Comparison of ENCODE assay signal across 24 cellular contexts in genomic region chr20:60579941-60580515, GRCh38.
"Had no signal": no experiment of that assay in that cellular context is flagged by ENCODE, and none has a peak within 500 bp of the region (broad histone marks: within the 10 kb centered on the region; RNA-seq: fewer than 3 reads in every experiment).

No MANE protein-coding gene starts in this region.

- H3K9me3 ChIP-seq: gastroesophageal sphincter, left ventricle myocardium inferior, right lobe of liver, transverse colon, uterus had no signal

- H3K4me3 ChIP-seq: gastroesophageal sphincter, left ventricle myocardium inferior, neural progenitor cell, right lobe of liver, skin epidermis, transverse colon, uterus had no signal

- H3K27ac Mint-ChIP-seq: activated naive CD8-positive, alpha-beta T cell treated with anti-CD3 and anti-CD28 coated beads for 36 hours; immature natural killer cell; neural progenitor cell; T-helper 1 cell treated with Interleukin-12 subunit alpha and Interleukin-12 subunit beta and Interleukin-4 antibody, amounts not matched to agents 30 μg/mL and 1 μg/mL, for 36 hours had no signal

- H3K27ac ChIP-seq: epithelial cell of prostate, gastroesophageal sphincter, left ventricle myocardium inferior, neural progenitor cell, right lobe of liver, skin epidermis, transverse colon, uterus had no signal

- H3K9me3 Mint-ChIP-seq: activated naive CD8-positive, alpha-beta T cell treated with anti-CD3 and anti-CD28 coated beads for 36 hours; immature natural killer cell; T-helper 1 cell treated with Interleukin-12 subunit alpha and Interleukin-12 subunit beta and Interleukin-4 antibody, amounts not matched to agents 30 μg/mL and 1 μg/mL, for 36 hours had no signal

- H3K4me1 Mint-ChIP-seq: activated naive CD8-positive, alpha-beta T cell treated with anti-CD3 and anti-CD28 coated beads for 36 hours; immature natural killer cell had no signal

- H3K4me3 Mint-ChIP-seq: activated naive CD8-positive, alpha-beta T cell treated with anti-CD3 and anti-CD28 coated beads for 36 hours; immature natural killer cell; neural progenitor cell; T-helper 1 cell treated with Interleukin-12 subunit alpha and Interleukin-12 subunit beta and Interleukin-4 antibody, amounts not matched to agents 30 μg/mL and 1 μg/mL, for 36 hours had no signal

- H3K36me3 Mint-ChIP-seq: activated naive CD8-positive, alpha-beta T cell treated with anti-CD3 and anti-CD28 coated beads for 36 hours; immature natural killer cell had no signal

- H3K36me3 ChIP-seq: gastroesophageal sphincter, left ventricle myocardium inferior, neural progenitor cell, right lobe of liver, transverse colon, uterus had no signal

- H3K27me3 ChIP-seq: gastroesophageal sphincter, neural progenitor cell, right lobe of liver, transverse colon, uterus had no signal

- H3K4me2 ChIP-seq: neural progenitor cell had no signal

- FAIRE-seq: astrocyte had no signal

- H3K9ac ChIP-seq: neural progenitor cell had no signal

- ATAC-seq: gastroesophageal sphincter, right lobe of liver had no signal

- H3K4me1 ChIP-seq: gastroesophageal sphincter, left ventricle myocardium inferior, neural progenitor cell, right lobe of liver, transverse colon, uterus had no signal

- DNase-seq: activated CD4-positive, alpha-beta T cell treated with anti-CD3 and anti-CD28 coated beads for 4 hours; activated CD4-positive, alpha-beta T cell treated with anti-CD3 and anti-CD28 coated beads, Interleukin-2, amount 50 U/mL, for 48 hours; activated CD4-positive, CD25-positive, alpha-beta regulatory T cell; activated CD8-positive, alpha-beta memory T cell treated with anti-CD3 and anti-CD28 coated beads, Interleukin-2, amount 50 U/mL, for 48 hours; activated naive CD4-positive, alpha-beta T cell treated with Interleukin-2 at 50 U/mL for 16 hours; activated naive CD8-positive, alpha-beta T cell treated with anti-CD3 and anti-CD28 coated beads for 36 hours; activated T-cell treated with anti-CD3 and anti-CD28 coated beads, Interleukin-2, amount 50 U/mL, for 48 hours; cerebellar nuclear complex; cortex of kidney; head of caudate nucleus; immature natural killer cell; kidney glomerular epithelial cell; left ventricle myocardium inferior; posterior cingulate gyrus; right lobe of liver; stimulated activated CD4-positive, alpha-beta T cell treated with anti-CD3 and anti-CD28 coated beads, Interleukin-1b, Interleukin-23, amount 100 ng/mL, for 48 hours; transverse colon; uterus had no signal
